ENCODE assay signal across 8 cellular contexts in the genomic region with DNA sequence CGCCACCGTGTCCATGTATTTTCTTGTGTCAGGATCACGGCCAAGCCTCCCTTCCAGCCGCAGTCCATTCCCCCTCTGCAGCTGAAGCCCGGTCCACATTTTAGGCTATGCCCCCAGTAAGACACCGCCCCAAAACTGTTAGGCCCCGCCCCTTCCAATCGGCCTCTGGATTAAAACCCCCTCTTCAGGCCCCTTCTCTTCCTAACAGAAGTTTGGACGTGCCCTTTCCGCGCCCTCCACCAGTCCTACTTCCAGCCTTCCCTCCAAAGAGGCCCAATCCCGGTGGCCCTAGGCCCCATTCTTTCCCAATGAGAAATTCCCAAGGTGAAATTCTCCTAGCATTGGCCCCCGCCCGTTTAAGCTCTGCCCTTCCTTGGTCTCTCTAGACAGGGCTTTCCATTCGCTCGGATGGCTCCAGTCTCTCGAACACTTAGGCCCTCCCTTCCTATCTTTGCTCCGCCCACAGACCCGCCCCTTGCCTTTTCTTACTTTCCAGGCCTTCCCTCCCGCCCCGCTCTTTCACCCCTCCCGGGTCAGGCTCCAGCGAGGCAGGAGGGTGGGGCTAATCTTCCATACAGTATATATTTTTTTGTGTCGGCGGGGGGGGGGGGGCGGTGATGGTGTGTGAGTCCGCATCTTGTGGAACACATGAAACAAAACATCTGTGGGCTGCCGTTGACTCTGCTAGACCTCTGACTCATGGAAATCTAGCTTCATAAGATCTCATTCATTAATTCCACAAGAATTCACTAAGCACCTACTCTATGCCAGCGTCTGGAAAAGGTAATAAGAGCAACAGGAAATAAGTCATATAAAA. TPM values are rescaled to one million over a fixed set of nuclear protein-coding genes. Genes with fewer than 3 reads are reported as not detected.
A peak's percentile ranks its signal among the peaks of the same experiment; 100 is the strongest.
DNase-seq lines count a peak whose midpoint lies in the region; ATAC-seq and TF ChIP-seq lines count a peak whose summit lies in the region.

No MANE protein-coding gene starts in this region.

- no peak overlapping the region for H2BK12ac ChIP-seq in trophoblast cell (ENCODE audit: low read length)

- peak overlapping the region; percentile 38 for H3K18ac ChIP-seq in trophoblast cell (ENCODE audit: low read length)

- H3K27me3 ChIP-seq in OCI-LY3 (ENCODE audit: low read depth, low read length): no peaks in the 10 kb centered on the region
- H3K27me3 ChIP-seq in foreskin keratinocyte: no peaks in the 10 kb centered on the region
- peaks cover 4% of the 10 kb centered on the region for H3K27me3 ChIP-seq in trophoblast cell (ENCODE audit: insufficient read depth, low read length)
- H3K27me3 ChIP-seq in transverse colon: no peaks in the 10 kb centered on the region

- H2AK5ac ChIP-seq in trophoblast cell (ENCODE audit: low read length): no peak overlapping the region

- H4K91ac ChIP-seq in trophoblast cell (ENCODE audit: low read depth, low read length): peak overlapping the region; percentile 60

- no peak overlapping the region for H4K12ac ChIP-seq in trophoblast cell (ENCODE audit: low read depth, low read length)

- TF ChIP-seq CTCF in OCI-LY3 (IDR thresholded peaks at IDR 0.05; ENCODE audit: low read depth, low read length): no peak
- TF ChIP-seq CTCF in foreskin keratinocyte (conservative IDR thresholded peaks at IDR 0.05): no peak
- no peak for TF ChIP-seq CTCF in transverse colon (IDR thresholded peaks at IDR 0.05)

- no peak overlapping the region for H3K4ac ChIP-seq in trophoblast cell (ENCODE audit: low read depth, low read length)

- WGBS in trophoblast cell (ENCODE audit: extremely low coverage, insufficient coverage, insufficient read length): no CpG with 5 or more reads among the region's 29 CpGs
- 4 to 7% methylated on average over 16 to 29 of the region's 29 CpGs for WGBS in transverse colon (ENCODE audit: low coverage in 1 of 2), 2 donors

- in situ Hi-C loops in transverse colon (cut with MboI; ENCODE audit: low pct_ligation_motif_present in 1 of 4, low pct_unique_long_range_greater_than_20kb in 1 of 4, low sequenced_read_pairs in 3 of 4): no loop called here

- peak overlapping the region; percentile 66 for H3K14ac ChIP-seq in trophoblast cell (ENCODE audit: low read length)

- H3K9me3 ChIP-seq in OCI-LY3 (ENCODE audit: insufficient read depth, low read length): no peaks in the 10 kb centered on the region
- peaks cover 11% of the 10 kb centered on the region for H3K9me3 ChIP-seq in trophoblast cell (ENCODE audit: insufficient read depth, low read depth, low read length)
- no peaks in the 10 kb centered on the region for H3K9me3 ChIP-seq in transverse colon

- no peaks in the 10 kb centered on the region for H3K9me3 Mint-ChIP-seq in activated T-helper 17 cell treated with anti-CD3 and anti-CD28 coated beads, Interleukin-2, amount 50 U/mL, for 72 hours

- TF ChIP-seq EP300 in transverse colon (IDR thresholded peaks at IDR 0.05; ENCODE audit: low read depth): no peak

- peak; percentile 91 for DNase-seq in H4 (ENCODE audit: low spot score)
- DNase-seq in foreskin keratinocyte: peak; percentile 97 to 99
- peak in 1 of 2 donors; percentile 25 for DNase-seq in trophoblast cell
- DNase-seq in transverse colon: peak; percentile 93
- no peak for DNase-seq in midbrain (lab: John Stamatoyannopoulos, UW)
- no peak for DNase-seq in NCI-H1694 (lab: John Stamatoyannopoulos, UW)

- peaks cover 17% of the 10 kb centered on the region for H3K79me1 ChIP-seq in trophoblast cell (ENCODE audit: low read length)

- H3K36me3 ChIP-seq in OCI-LY3 (replicated peaks; ENCODE audit: low read depth, low read length): no peaks in the 10 kb centered on the region
- H3K36me3 ChIP-seq in trophoblast cell (ENCODE audit: control insufficient read depth in 1 of 2, insufficient read depth in 2 of 2, low read length in 2 of 2): peaks cover 14 to 15% of the 10 kb centered on the region in 2 experiments
- peaks cover 0 to 1% (median 0%) of the 10 kb centered on the region in 4 donors for H3K36me3 ChIP-seq in transverse colon

- H4K20me1 ChIP-seq in OCI-LY3 (ENCODE audit: insufficient read depth, low read length): no peaks in the 10 kb centered on the region

- no peaks in the 10 kb centered on the region for H3K27me3 Mint-ChIP-seq in activated T-helper 17 cell treated with anti-CD3 and anti-CD28 coated beads, Interleukin-2, amount 50 U/mL, for 72 hours

- H3K79me2 ChIP-seq in OCI-LY3 (ENCODE audit: low read length): no peaks in the 10 kb centered on the region
- H3K79me2 ChIP-seq in trophoblast cell (ENCODE audit: control insufficient read depth, insufficient read depth, low read length, poor library complexity): peaks cover 4% of the 10 kb centered on the region

- peak; percentile 78 for TF ChIP-seq POLR2A in transverse colon (IDR thresholded peaks at IDR 0.05)

- intact Hi-C loops in transverse colon (cut with DNase I; ENCODE audit: low total_unique reads): no loop called here

- H3K9ac ChIP-seq in OCI-LY3 (ENCODE audit: low read length) (peak overlapping the region; percentile 83), trophoblast cell (ENCODE audit: low read length) (peak overlapping the region; percentile 91)

- peaks cover 90% of the 10 kb centered on the region for H3K36me3 Mint-ChIP-seq in activated T-helper 17 cell treated with anti-CD3 and anti-CD28 coated beads, Interleukin-2, amount 50 U/mL, for 72 hours (ENCODE audit: low read depth)

- H3K23ac ChIP-seq in trophoblast cell (ENCODE audit: low read length): no peak overlapping the region

- H4K8ac ChIP-seq in trophoblast cell (ENCODE audit: low read depth, low read length): peak overlapping the region; percentile 63

- peak; percentile 63 for ATAC-seq in activated T-helper 17 cell treated with anti-CD3 and anti-CD28 coated beads, Interleukin-2, amount 50 U/mL, for 72 hours (replicated peaks)
- peak; percentile 69 for ATAC-seq in foreskin keratinocyte

- H3K27ac Mint-ChIP-seq in activated T-helper 17 cell treated with anti-CD3 and anti-CD28 coated beads, Interleukin-2, amount 50 U/mL, for 72 hours: peak overlapping the region; percentile 99

- H3K4me3 ChIP-seq in OCI-LY3 (ENCODE audit: low read length) (peak overlapping the region; percentile 91), trophoblast cell (ENCODE audit: low read depth, low read length) (peak overlapping the region; percentile 81), transverse colon (peak overlapping the region; percentile 41 to 72 (median 50))

- H3K4me3 Mint-ChIP-seq in activated T-helper 17 cell treated with anti-CD3 and anti-CD28 coated beads, Interleukin-2, amount 50 U/mL, for 72 hours: peak overlapping the region; percentile 97

- H2AFZ ChIP-seq in OCI-LY3 (ENCODE audit: low read depth, low read length) (0 out of 2 replicates have a peak overlapping the region, but pooled peaks have one; percentile 67), trophoblast cell (ENCODE audit: insufficient read depth, low read length, poor library complexity) (peak overlapping the region; percentile 18)

- H2BK120ac ChIP-seq in trophoblast cell (ENCODE audit: insufficient read depth, low read length, poor library complexity): peak overlapping the region; percentile 1

- H3K4me1 ChIP-seq in OCI-LY3 (ENCODE audit: low read length) (peaks cover 19% of the 10 kb centered on the region), foreskin keratinocyte (peaks cover 13% of the 10 kb centered on the region), trophoblast cell (ENCODE audit: control insufficient read depth in 1 of 2, insufficient read depth in 2 of 2, low read length in 2 of 2) (peaks cover 7 to 9% of the 10 kb centered on the region in 2 experiments), transverse colon (peaks cover 14 to 51% (median 36%) of the 10 kb centered on the region in 4 donors)

- H3K4me2 ChIP-seq in OCI-LY3 (ENCODE audit: low read length): peak overlapping the region; percentile 83
- H3K4me2 ChIP-seq in trophoblast cell (ENCODE audit: low read length): peak overlapping the region; percentile 84

- peaks cover 28% of the 10 kb centered on the region for H3K4me1 Mint-ChIP-seq in activated T-helper 17 cell treated with anti-CD3 and anti-CD28 coated beads, Interleukin-2, amount 50 U/mL, for 72 hours

- H2BK5ac ChIP-seq in trophoblast cell (ENCODE audit: low read depth, low read length, poor library complexity): peak overlapping the region; percentile 27

- H3K27ac ChIP-seq in OCI-LY3 (ENCODE audit: low read length) (0 out of 2 replicates have a peak overlapping the region, but pooled peaks have one; percentile 52), foreskin keratinocyte (peak overlapping the region; percentile 94), trophoblast cell (ENCODE audit: low read depth, low read length) (peak overlapping the region; percentile 62), transverse colon (peak overlapping the region; percentile 90 to 92 (median 92))

RNA-seq across cellular contexts. Expression of a gene that starts 13.6 kb away (rescaled TPM):
- total RNA-seq in H4 (2014; rRNA removed; shearing (Covaris generic)): 4.7 and 5.6 TPM in 2 replicates
- total RNA-seq in activated T-helper 17 cell treated with anti-CD3 and anti-CD28 coated beads, Interleukin-2, amount 50 U/mL, for 72 hours: 100 to 1,000 TPM; 117 to 331 TPM
- total RNA-seq in foreskin keratinocyte: 39.5 and 42.9 TPM in 2 replicates
- polyA plus RNA-seq in foreskin keratinocyte: 50.6 and 51.1 TPM in 2 replicates
- 93.8 and 98.4 TPM in 2 replicates for polyA plus RNA-seq in trophoblast cell (2013)
- total RNA-seq in transverse colon: 100 to 1,000 TPM; 122 to 477 (median 253) TPM

RNA-seq across cellular contexts. Expression of a gene that starts 38.1 kb away (rescaled TPM):
- 26.6 and 30.9 TPM in 2 replicates for total RNA-seq in H4 (2014; rRNA removed; shearing (Covaris generic))
- 100 to 1,000 TPM; 113 to 126 TPM for total RNA-seq in activated T-helper 17 cell treated with anti-CD3 and anti-CD28 coated beads, Interleukin-2, amount 50 U/mL, for 72 hours
- total RNA-seq in foreskin keratinocyte (53.0 and 64.8 TPM in 2 replicates), transverse colon (100 to 1,000 TPM in 1 of 4 donors, 10 to 100 TPM in 3; 58.7 to 111 (median 60.9) TPM)
- 87.0 and 108 TPM in 2 replicates for polyA plus RNA-seq in foreskin keratinocyte
- 86.0 and 94.0 TPM in 2 replicates for polyA plus RNA-seq in trophoblast cell (2013)

Comparison
In these comparisons a context has a peak if more than half of its experiments do, and no peak if none do; other contexts are left out.
1. DNase-seq: peak in H4 (single experiment), foreskin keratinocyte (2 of 2) and transverse colon (single experiment); none in midbrain (single experiment) and NCI-H1694 (single experiment).
2. Peak in every context shown above with its lines, with median percentiles within 50 percentile points of each other: H3K27ac ChIP-seq and H3K4me3 ChIP-seq.